Comparison of ENCODE assay signal across 8 cellular contexts in the genomic region with DNA sequence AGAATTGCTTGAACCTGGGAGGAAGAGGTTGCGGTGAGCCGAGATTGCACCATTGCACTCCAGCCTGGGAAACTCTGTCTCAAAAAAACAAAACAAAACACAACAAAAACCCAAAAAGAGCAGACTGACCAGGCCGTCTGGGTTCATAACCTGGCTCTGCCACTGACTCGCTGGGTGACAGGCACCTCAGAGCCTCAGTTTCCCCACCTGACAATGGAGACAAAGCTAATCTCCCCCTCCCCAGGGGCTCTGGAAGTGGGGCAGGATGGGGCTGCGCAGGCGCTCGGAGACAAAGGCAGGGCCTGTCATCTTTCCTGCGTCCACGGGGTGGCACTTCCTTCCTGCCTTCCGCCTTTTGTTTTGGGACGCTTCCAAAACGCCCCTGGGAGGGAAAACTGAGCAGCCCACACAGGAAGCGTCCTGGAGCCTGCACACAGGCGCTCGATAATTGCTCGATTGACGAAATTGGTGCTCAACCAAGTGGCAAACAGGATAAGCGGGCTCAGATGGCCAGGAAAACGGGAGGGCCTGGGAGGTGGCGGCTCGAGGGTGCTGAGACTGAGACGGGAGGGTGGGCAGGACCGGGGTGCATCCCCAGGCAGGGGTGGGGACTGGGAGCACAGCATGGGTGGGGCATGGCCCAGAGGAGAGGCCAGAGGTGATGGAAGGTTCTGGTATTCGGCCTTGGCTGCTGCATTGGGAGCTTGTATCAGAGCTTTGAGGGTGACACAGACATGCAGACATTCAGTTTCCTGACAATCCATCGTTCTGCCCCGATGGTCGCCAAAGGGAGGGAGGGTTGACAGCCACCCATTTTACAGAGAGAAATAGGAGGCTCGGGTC. TPM values are rescaled to one million over a fixed set of nuclear protein-coding genes. Genes with fewer than 3 reads are reported as not detected.
DNase-seq lines count a peak whose midpoint lies in the region; ATAC-seq and TF ChIP-seq lines count a peak whose summit lies in the region.

No MANE protein-coding gene starts in this region.

- intact Hi-C loops in Panc1 (cut with micrococcal nuclease; ENCODE audit: unreplicated experiment), result loop anchor here (5.0 kb wide), 1 partner anchor 65 kb away; no protein-coding TSS in a partner anchor

- ATAC-seq in Panc1 (peak; percentile 44), GM21529 (IDR thresholded peaks at IDR 0.05; ENCODE audit: unreplicated experiment) (no peak)
- ATAC-seq in stimulated activated naive CD8-positive, alpha-beta T cell treated with anti-CD3 and anti-CD28 coated beads, Interleukin-15, Interleukin-2, amounts not matched to agents 100 U/mL and 50 U/mL, for 24 hours, result peak; percentile 31

- BruUV-seq in Panc1 (replicated peaks; lab: Mats Ljungman, UMichigan), result no TSS peak

- peak overlapping the region; percentile 41 for H3K4me3 ChIP-seq in Jurkat, Clone E6-1 (ENCODE audit: low read length)
- H3K4me3 ChIP-seq in Panc1 (ENCODE audit: low read depth in 2 of 2, low read length in 2 of 2) (peak overlapping the region; percentile 10 to 14), muscle layer of colon (ENCODE audit: low read depth in 1 of 2, low read length in 2 of 2) (peak overlapping the region; percentile 11 to 47)

- H3K9ac ChIP-seq in muscle layer of colon (ENCODE audit: low read length), result no peak overlapping the region

- H3K27me3 ChIP-seq in Panc1 (ENCODE audit: control insufficient read depth, insufficient read depth, low read length) (no peaks in the 10 kb centered on the region), muscle layer of colon (ENCODE audit: control insufficient read depth in 1 of 2, insufficient read depth in 2 of 2, low read length in 2 of 2) (no peaks in the 10 kb centered on the region)

- peak; percentile 77 for DNase-seq in COLO829 (ENCODE audit: low spot score)
- DNase-seq in Jurkat, Clone E6-1 (ENCODE audit: low read depth, low spot score), result peak; percentile 75
- DNase-seq in Panc1 (ENCODE audit: low read depth, low spot score), result no peak
- DNase-seq in activated T-helper 1 cell treated with anti-CD3 and anti-CD28 coated beads, Interleukin-2, amount 50 U/mL, for 16 hours (ENCODE audit: low read depth in 1 of 2, low spot score in 1 of 2), result peak; percentile 26 to 27
- DNase-seq in fibroblast of gingiva (ENCODE audit: low read depth), result peak; percentile 95
- DNase-seq in stimulated activated naive CD8-positive, alpha-beta T cell treated with anti-CD3 and anti-CD28 coated beads, Interleukin-15, Interleukin-2, amounts not matched to agents 100 U/mL and 50 U/mL, for 24 hours, result peak; percentile 62

- H3K27ac ChIP-seq in Panc1 (ENCODE audit: low read length) (peak overlapping the region; percentile 94), muscle layer of colon (ENCODE audit: low read depth, low read length) (peak overlapping the region; percentile 81)

- H3K36me3 ChIP-seq in Panc1 (ENCODE audit: control insufficient read depth, insufficient read depth, low read length), result no peaks in the 10 kb centered on the region
- no peaks in the 10 kb centered on the region for H3K36me3 ChIP-seq in muscle layer of colon (ENCODE audit: insufficient read depth, low read length)

- CTCF ChIA-PET in Panc1 (lab: Charles Lee), result interaction anchor here (0.6 kb wide), 1 partner anchor 113 kb away, joined by 4 read pairs; no protein-coding TSS in a partner anchor

- POLR2A ChIA-PET in Panc1 (lab: Charles Lee), result no interaction called here

- in situ Hi-C loops in Panc1 (cut with HindIII; ENCODE audit: low pct_unique_long_range_greater_than_20kb, low sequenced_read_pairs), result no loop called here

- peak; percentile 82 for TF ChIP-seq CTCF in Panc1 (IDR thresholded peaks at IDR 0.05)

- H3K9me3 ChIP-seq in Panc1 (ENCODE audit: control insufficient read depth, insufficient read depth, low read depth, low read length), result no peaks in the 10 kb centered on the region
- no peaks in the 10 kb centered on the region for H3K9me3 ChIP-seq in muscle layer of colon (ENCODE audit: low read length)

- H3K4me1 ChIP-seq in Panc1 (ENCODE audit: control insufficient read depth, insufficient read depth, low read length), result peaks cover 30% of the 10 kb centered on the region
- peaks cover 36% of the 10 kb centered on the region for H3K4me1 ChIP-seq in muscle layer of colon (ENCODE audit: insufficient read depth, low read length)

RNA-seq across cellular contexts. Expression of a gene that starts 17.8 kb away (rescaled TPM):
- 61.8 TPM for polyA plus RNA-seq in Jurkat, Clone E6-1 (2012; ENCODE audit: insufficient read depth, insufficient read length)
- total RNA-seq in Panc1 (2021; ENCODE audit: unreplicated experiment), result 50.6 TPM
- polyA plus RNA-seq in Panc1 (2012; ENCODE audit: insufficient read length), result 26.9 TPM

RNA-seq across cellular contexts. Expression of a gene that starts 48.5 kb away (rescaled TPM):
- polyA plus RNA-seq in Jurkat, Clone E6-1 (2012; ENCODE audit: insufficient read depth, insufficient read length), result 25.4 TPM
- total RNA-seq in Panc1 (2021; ENCODE audit: unreplicated experiment), result 203 TPM
- 110 TPM for polyA plus RNA-seq in Panc1 (2012; ENCODE audit: insufficient read length)

RNA-seq across cellular contexts. Expression of a gene that starts 59.6 kb away (rescaled TPM):
- 17.1 TPM for polyA plus RNA-seq in Jurkat, Clone E6-1 (2012; ENCODE audit: insufficient read depth, insufficient read length)
- total RNA-seq in Panc1 (2021; ENCODE audit: unreplicated experiment), result 121 TPM
- polyA plus RNA-seq in Panc1 (2012; ENCODE audit: insufficient read length), result 199 TPM
